ENCODE assay signal across 1 cellular context in genomic region chr14:101711041-101711861, GRCh38.
TF ChIP-seq lines count a peak whose summit lies in the region.

No MANE protein-coding gene starts in this region.

TF ChIP-seq in K562, 482 proteins besides CTCF, POLR2A, EP300 and RAD21 (continued from another document and continues in another):
- TF ChIP-seq SP1 (CRISPR knock-in tag; IDR thresholded peaks at IDR 0.05): no peak; the same call in 1 of the 2 replicates
- TF ChIP-seq CEBPG (CRISPR knock-in tag; IDR thresholded peaks at IDR 0.05): no peak
- no peak for TF ChIP-seq CEBPG (tag; conservative IDR thresholded peaks at IDR 0.05 in 1 of 2, IDR thresholded peaks at IDR 0.05 in 1 of 2)
- TF ChIP-seq, protein P1, sequence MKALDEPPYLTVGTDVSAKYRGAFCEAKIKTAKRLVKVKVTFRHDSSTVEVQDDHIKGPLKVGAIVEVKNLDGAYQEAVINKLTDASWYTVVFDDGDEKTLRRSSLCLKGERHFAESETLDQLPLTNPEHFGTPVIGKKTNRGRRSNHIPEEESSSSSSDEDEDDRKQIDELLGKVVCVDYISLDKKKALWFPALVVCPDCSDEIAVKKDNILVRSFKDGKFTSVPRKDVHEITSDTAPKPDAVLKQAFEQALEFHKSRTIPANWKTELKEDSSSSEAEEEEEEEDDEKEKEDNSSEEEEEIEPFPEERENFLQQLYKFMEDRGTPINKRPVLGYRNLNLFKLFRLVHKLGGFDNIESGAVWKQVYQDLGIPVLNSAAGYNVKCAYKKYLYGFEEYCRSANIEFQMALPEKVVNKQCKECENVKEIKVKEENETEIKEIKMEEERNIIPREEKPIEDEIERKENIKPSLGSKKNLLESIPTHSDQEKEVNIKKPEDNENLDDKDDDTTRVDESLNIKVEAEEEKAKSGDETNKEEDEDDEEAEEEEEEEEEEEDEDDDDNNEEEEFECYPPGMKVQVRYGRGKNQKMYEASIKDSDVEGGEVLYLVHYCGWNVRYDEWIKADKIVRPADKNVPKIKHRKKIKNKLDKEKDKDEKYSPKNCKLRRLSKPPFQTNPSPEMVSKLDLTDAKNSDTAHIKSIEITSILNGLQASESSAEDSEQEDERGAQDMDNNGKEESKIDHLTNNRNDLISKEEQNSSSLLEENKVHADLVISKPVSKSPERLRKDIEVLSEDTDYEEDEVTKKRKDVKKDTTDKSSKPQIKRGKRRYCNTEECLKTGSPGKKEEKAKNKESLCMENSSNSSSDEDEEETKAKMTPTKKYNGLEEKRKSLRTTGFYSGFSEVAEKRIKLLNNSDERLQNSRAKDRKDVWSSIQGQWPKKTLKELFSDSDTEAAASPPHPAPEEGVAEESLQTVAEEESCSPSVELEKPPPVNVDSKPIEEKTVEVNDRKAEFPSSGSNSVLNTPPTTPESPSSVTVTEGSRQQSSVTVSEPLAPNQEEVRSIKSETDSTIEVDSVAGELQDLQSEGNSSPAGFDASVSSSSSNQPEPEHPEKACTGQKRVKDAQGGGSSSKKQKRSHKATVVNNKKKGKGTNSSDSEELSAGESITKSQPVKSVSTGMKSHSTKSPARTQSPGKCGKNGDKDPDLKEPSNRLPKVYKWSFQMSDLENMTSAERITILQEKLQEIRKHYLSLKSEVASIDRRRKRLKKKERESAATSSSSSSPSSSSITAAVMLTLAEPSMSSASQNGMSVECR (CRISPR knock-in tag; IDR thresholded peaks at IDR 0.05): no peak
- TF ChIP-seq TCF7 (IDR thresholded peaks at IDR 0.05; ENCODE audit: borderline replicate concordance): no peak
- no peak for TF ChIP-seq AFF4 (CRISPR knock-in tag; IDR thresholded peaks at IDR 0.05)
- TF ChIP-seq ZC3H4 (CRISPR knock-in tag; IDR thresholded peaks at IDR 0.05; ENCODE audit: borderline replicate concordance): peak; percentile 83; the same call in 1 of the 2 replicates
- TF ChIP-seq TCF15 (CRISPR knock-in tag; IDR thresholded peaks at IDR 0.05): no peak
- TF ChIP-seq ZNF592 (IDR thresholded peaks at IDR 0.05): peak; percentile 80
- no peak for TF ChIP-seq HDAC3 (IDR thresholded peaks at IDR 0.05; ENCODE audit: borderline replicate concordance, partially characterized antibody)
- TF ChIP-seq ZNF512 (tag; IDR thresholded peaks at IDR 0.05): no peak
- TF ChIP-seq, protein P2, sequence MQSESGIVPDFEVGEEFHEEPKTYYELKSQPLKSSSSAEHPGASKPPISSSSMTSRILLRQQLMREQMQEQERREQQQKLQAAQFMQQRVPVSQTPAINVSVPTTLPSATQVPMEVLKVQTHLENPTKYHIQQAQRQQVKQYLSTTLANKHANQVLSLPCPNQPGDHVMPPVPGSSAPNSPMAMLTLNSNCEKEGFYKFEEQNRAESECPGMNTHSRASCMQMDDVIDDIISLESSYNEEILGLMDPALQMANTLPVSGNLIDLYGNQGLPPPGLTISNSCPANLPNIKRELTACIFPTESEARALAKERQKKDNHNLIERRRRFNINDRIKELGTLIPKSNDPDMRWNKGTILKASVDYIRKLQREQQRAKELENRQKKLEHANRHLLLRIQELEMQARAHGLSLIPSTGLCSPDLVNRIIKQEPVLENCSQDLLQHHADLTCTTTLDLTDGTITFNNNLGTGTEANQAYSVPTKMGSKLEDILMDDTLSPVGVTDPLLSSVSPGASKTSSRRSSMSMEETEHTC (IDR thresholded peaks at IDR 0.05): no peak
- no peak for TF ChIP-seq ZNF766 (CRISPR knock-in tag; conservative IDR thresholded peaks at IDR 0.05)
- no peak for TF ChIP-seq SETDB1 (IDR thresholded peaks at IDR 0.05; ENCODE audit: low read length)
- TF ChIP-seq MXI1 (IDR thresholded peaks at IDR 0.05; ENCODE audit: low read depth, low read length): no peak
- TF ChIP-seq ZNF175 (CRISPR knock-in tag; IDR thresholded peaks at IDR 0.05; ENCODE audit: low read depth): no peak
- TF ChIP-seq NR1H2 (CRISPR knock-in tag; IDR thresholded peaks at IDR 0.05): no peak
- TF ChIP-seq NFE2L1 (tag; IDR thresholded peaks at IDR 0.05; ENCODE audit: borderline replicate concordance, low read depth): no peak
- TF ChIP-seq RCOR1 (IDR thresholded peaks at IDR 0.05; ENCODE audit: borderline replicate concordance in 1 of 2, low read depth in 2 of 2, low read length in 2 of 2): 0 out of 4 replicates have a peak, but pooled peaks of 1 of the 2 experiments have one; percentile 20
- TF ChIP-seq, protein P3, sequence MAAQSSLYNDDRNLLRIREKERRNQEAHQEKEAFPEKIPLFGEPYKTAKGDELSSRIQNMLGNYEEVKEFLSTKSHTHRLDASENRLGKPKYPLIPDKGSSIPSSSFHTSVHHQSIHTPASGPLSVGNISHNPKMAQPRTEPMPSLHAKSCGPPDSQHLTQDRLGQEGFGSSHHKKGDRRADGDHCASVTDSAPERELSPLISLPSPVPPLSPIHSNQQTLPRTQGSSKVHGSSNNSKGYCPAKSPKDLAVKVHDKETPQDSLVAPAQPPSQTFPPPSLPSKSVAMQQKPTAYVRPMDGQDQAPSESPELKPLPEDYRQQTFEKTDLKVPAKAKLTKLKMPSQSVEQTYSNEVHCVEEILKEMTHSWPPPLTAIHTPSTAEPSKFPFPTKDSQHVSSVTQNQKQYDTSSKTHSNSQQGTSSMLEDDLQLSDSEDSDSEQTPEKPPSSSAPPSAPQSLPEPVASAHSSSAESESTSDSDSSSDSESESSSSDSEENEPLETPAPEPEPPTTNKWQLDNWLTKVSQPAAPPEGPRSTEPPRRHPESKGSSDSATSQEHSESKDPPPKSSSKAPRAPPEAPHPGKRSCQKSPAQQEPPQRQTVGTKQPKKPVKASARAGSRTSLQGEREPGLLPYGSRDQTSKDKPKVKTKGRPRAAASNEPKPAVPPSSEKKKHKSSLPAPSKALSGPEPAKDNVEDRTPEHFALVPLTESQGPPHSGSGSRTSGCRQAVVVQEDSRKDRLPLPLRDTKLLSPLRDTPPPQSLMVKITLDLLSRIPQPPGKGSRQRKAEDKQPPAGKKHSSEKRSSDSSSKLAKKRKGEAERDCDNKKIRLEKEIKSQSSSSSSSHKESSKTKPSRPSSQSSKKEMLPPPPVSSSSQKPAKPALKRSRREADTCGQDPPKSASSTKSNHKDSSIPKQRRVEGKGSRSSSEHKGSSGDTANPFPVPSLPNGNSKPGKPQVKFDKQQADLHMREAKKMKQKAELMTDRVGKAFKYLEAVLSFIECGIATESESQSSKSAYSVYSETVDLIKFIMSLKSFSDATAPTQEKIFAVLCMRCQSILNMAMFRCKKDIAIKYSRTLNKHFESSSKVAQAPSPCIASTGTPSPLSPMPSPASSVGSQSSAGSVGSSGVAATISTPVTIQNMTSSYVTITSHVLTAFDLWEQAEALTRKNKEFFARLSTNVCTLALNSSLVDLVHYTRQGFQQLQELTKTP (IDR thresholded peaks at IDR 0.05; ENCODE audit: low read depth in 1 of 2, partially characterized antibody in 2 of 2): peak in 1 of 2 experiments; percentile 46
- TF ChIP-seq, protein P4, sequence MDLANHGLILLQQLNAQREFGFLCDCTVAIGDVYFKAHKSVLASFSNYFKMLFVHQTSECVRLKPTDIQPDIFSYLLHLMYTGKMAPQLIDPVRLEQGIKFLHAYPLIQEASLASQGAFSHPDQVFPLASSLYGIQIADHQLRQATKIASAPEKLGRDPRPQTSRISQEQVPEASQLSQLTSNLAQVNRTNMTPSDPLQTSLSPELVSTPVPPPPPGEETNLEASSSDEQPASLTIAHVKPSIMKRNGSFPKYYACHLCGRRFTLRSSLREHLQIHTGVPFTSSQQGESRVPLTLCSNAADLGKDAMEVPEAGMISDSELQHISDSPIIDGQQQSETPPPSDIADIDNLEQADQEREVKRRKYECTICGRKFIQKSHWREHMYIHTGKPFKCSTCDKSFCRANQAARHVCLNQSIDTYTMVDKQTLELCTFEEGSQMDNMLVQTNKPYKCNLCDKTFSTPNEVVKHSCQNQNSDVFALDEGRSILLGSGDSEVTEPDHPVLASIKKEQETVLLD (IDR thresholded peaks at IDR 0.05): no peak
- TF ChIP-seq, protein P5, sequence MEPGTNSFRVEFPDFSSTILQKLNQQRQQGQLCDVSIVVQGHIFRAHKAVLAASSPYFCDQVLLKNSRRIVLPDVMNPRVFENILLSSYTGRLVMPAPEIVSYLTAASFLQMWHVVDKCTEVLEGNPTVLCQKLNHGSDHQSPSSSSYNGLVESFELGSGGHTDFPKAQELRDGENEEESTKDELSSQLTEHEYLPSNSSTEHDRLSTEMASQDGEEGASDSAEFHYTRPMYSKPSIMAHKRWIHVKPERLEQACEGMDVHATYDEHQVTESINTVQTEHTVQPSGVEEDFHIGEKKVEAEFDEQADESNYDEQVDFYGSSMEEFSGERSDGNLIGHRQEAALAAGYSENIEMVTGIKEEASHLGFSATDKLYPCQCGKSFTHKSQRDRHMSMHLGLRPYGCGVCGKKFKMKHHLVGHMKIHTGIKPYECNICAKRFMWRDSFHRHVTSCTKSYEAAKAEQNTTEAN (CRISPR knock-in tag; IDR thresholded peaks at IDR 0.05): no peak
- no peak for TF ChIP-seq HIVEP1 (CRISPR knock-in tag; IDR thresholded peaks at IDR 0.05)
- TF ChIP-seq RFX7 (CRISPR knock-in tag; IDR thresholded peaks at IDR 0.05): no peak
- peak; percentile 42; the same call in 1 of the 2 replicates for TF ChIP-seq ZBTB26 (CRISPR knock-in tag; IDR thresholded peaks at IDR 0.05)
- TF ChIP-seq NR3C1 (CRISPR knock-in tag; IDR thresholded peaks at IDR 0.05): no peak
